In the genomic region with DNA sequence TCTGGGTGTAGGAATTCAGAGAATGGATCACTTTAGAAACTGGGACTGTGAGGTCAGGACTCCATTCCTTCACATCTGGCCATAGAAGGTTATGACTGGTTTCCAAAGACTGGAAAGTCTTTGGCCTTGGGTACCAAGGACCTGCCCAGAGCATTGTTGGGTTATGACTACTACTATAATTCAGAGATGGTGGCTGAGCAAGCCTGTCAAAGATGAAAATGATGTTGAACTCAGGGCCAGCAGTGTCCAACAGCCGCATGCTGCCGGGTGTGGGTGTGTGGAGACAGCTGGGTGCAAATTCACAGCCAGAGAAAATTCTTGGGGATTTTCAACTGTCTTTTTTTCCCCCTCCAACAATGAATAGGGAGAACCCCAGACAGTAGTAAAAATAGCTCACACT, we compare ENCODE assay signal across 27 cellular contexts.
DNase-seq lines count a peak whose midpoint lies in the region; ATAC-seq, FAIRE-seq and TF ChIP-seq lines count a peak whose summit lies in the region.
"Had no signal": no experiment of that assay in that cellular context is flagged by ENCODE, and none has a peak within 500 bp of the region (broad histone marks: within the 10 kb centered on the region; RNA-seq: fewer than 3 reads in every experiment).

No MANE protein-coding gene starts in this region.

- H3K27ac ChIP-seq in GM23248 (no peak overlapping the region), ascending aorta (peak overlapping the region; percentile 83 to 87), muscle layer of colon (ENCODE audit: low read depth, low read length) (peak overlapping the region; percentile 27), upper lobe of right lung (no peak overlapping the region)
- H3K27ac ChIP-seq: VCaP had no signal

- H3K9me3 ChIP-seq in GM23248 (ENCODE audit: low read depth) (no peaks in the 10 kb centered on the region), ascending aorta (no peaks in the 10 kb centered on the region), muscle layer of colon (ENCODE audit: low read length) (no peaks in the 10 kb centered on the region), upper lobe of right lung (no peaks in the 10 kb centered on the region)

- no peak for TF ChIP-seq POLR2A in GM12892 (IDR thresholded peaks at IDR 0.05; ENCODE audit: low read depth, low read length)

- no peak overlapping the region for H3K9ac ChIP-seq in GM23248
- H3K9ac ChIP-seq in muscle layer of colon (ENCODE audit: low read length) = no peak overlapping the region

- no peak for TF ChIP-seq CTCF in ascending aorta (IDR thresholded peaks at IDR 0.05)
- no peak for TF ChIP-seq CTCF in upper lobe of right lung (IDR thresholded peaks at IDR 0.05)

- DNase-seq in GM23248 (peak; percentile 48), ascending aorta (ENCODE audit: low spot score in 2 of 2) (no peak), upper lobe of right lung (no peak), GM12892 (ENCODE audit: insufficient read length) (no peak), globus pallidus (ENCODE audit: low spot score) (no peak), medulla oblongata (ENCODE audit: extremely low spot score) (no peak)
- DNase-seq: activated CD4-positive, alpha-beta T cell treated with anti-CD3 and anti-CD28 coated beads for 48 hours; activated gamma-delta T cell treated with Interleukin-2 at 50 U/mL for 16 hours; activated naive CD8-positive, alpha-beta T cell treated with anti-CD3 and anti-CD28 coated beads, Interleukin-2, amount 50 U/mL, for 24 hours; activated T-cell treated with anti-CD3 and anti-CD28 coated beads, Interleukin-2, amount 50 U/mL, for 24 hours; AML-193; CD4-positive, alpha-beta T cell; kidney glomerular epithelial cell; MV-4-11; naive thymus-derived CD8-positive, alpha-beta T cell; NCI-H1694 treated with DMSO at 0.1 percent for 48 hours; NCI-H2171; NCI-H510A treated with DMSO at 0.1 percent for 48 hours; PC-3; SHP77 treated with DMSO at 0.1 percent for 48 hours; stimulated activated CD4-positive, alpha-beta T cell treated with anti-CD3 and anti-CD28 coated beads, Interleukin-2, amount 100 ng/mL, for 48 hours; SW 1271; T-helper 9 cell had no signal

- no peak overlapping the region for H3K4me2 ChIP-seq in GM23248 (ENCODE audit: unreplicated experiment)

- H3K27me3 ChIP-seq in GM23248 (replicated peaks; ENCODE audit: insufficient read depth) (no peaks in the 10 kb centered on the region), ascending aorta (no peaks in the 10 kb centered on the region), muscle layer of colon (ENCODE audit: control insufficient read depth in 1 of 2, insufficient read depth in 2 of 2, low read length in 2 of 2) (no peaks in the 10 kb centered on the region), upper lobe of right lung (no peaks in the 10 kb centered on the region)

- intact Hi-C loops in ascending aorta (cut with DNase I) = loop anchor here (1.0 to 10.0 kb wide), 7 partner anchors 9 to 740 kb away; partner anchors contain the start of genes NCAM1, SDHD and TIMM8B
- intact Hi-C loops in upper lobe of right lung (cut with DNase I) = no loop called here

- H3K4me3 ChIP-seq in GM23248 (no peak overlapping the region), ascending aorta (no peak overlapping the region), muscle layer of colon (ENCODE audit: low read depth in 1 of 2, low read length in 2 of 2) (no peak overlapping the region), upper lobe of right lung (no peak overlapping the region)

- in situ Hi-C loops in GM23248 (cut with MboI) = loop anchor here (10.0 kb wide), 2 partner anchors 490 to 510 kb away; no protein-coding TSS in a partner anchor

- H3K36me3 ChIP-seq in GM23248 (ENCODE audit: low read depth) (no peaks in the 10 kb centered on the region), ascending aorta (no peaks in the 10 kb centered on the region), muscle layer of colon (ENCODE audit: insufficient read depth, low read length) (no peaks in the 10 kb centered on the region), upper lobe of right lung (no peaks in the 10 kb centered on the region)

- no peak overlapping the region for H2AFZ ChIP-seq in GM23248

- H3K79me2 ChIP-seq in GM23248 (ENCODE audit: insufficient read depth) = no peaks in the 10 kb centered on the region

- WGBS in GM23248 (ENCODE audit: low coverage in 1 of 2, low lambda C conversion rate in 2 of 2, missing lambda C conversion rate in 2 of 2), 2 experiments = 7 to 38% methylated on average over 2 of the region's 2 CpGs

- H4K20me1 ChIP-seq in GM23248 (ENCODE audit: insufficient read depth) = no peaks in the 10 kb centered on the region

- no peaks in the 10 kb centered on the region for H3K4me1 ChIP-seq in GM23248 (ENCODE audit: insufficient read depth)
- peaks cover 4 to 17% of the 10 kb centered on the region in 2 donors for H3K4me1 ChIP-seq in ascending aorta
- H3K4me1 ChIP-seq in muscle layer of colon (ENCODE audit: insufficient read depth, low read length) = peaks cover 39% of the 10 kb centered on the region
- H3K4me1 ChIP-seq in upper lobe of right lung = peaks cover 6% of the 10 kb centered on the region

- 0 out of 2 replicates have a peak, but pooled peaks cover 11% of the 10 kb centered on the region for H3F3A ChIP-seq in GM23248 (ENCODE audit: insufficient read depth)

- peak; percentile 54 for ATAC-seq in upper lobe of right lung
- ATAC-seq: activated naive CD8-positive, alpha-beta T cell treated with anti-CD3 and anti-CD28 coated beads, Interleukin-2, amount 50 U/mL, for 24 hours; naive thymus-derived CD8-positive, alpha-beta T cell; PC-3 had no signal

- no peaks in the 10 kb centered on the region for H3K9me2 ChIP-seq in GM23248 (ENCODE audit: insufficient read depth)

- no peak for FAIRE-seq in GM12892 (lab: Jason Lieb, UNC)
- FAIRE-seq: D721Med, H1 had no signal

Comparison
In these comparisons a context has a peak if more than half of its experiments do, and no peak if none do; other contexts are left out.
1. H3K27ac ChIP-seq: peak in ascending aorta (2 of 2) and muscle layer of colon (single experiment); none in GM23248 (single experiment) and upper lobe of right lung (single experiment).